ENCODE assay signal across 1 cellular context in genomic region chr2:190978389-190979053, GRCh38.
A peak's percentile ranks its signal among the peaks of the same experiment; 100 is the strongest.
TF ChIP-seq lines count a peak whose summit lies in the region.

No MANE protein-coding gene starts in this region.

TF ChIP-seq in SK-N-SH treated with all-trans-retinoic acid at 6 μM for 48 hours, 23 proteins besides CTCF, POLR2A, EP300 and RAD21 (continued from another document):
- TF ChIP-seq ZNF70 (CRISPR knock-in tag; IDR thresholded peaks at IDR 0.05), result no peak
- TF ChIP-seq ZNF8 (CRISPR knock-in tag; IDR thresholded peaks at IDR 0.05), result no peak
- TF ChIP-seq ISL1 (CRISPR knock-in tag; IDR thresholded peaks at IDR 0.05), result peak; percentile 52; the same call in 1 of the 2 replicates
- TF ChIP-seq TSHZ2 (CRISPR knock-in tag; IDR thresholded peaks at IDR 0.05), result no peak
- no peak for TF ChIP-seq TCF4 (CRISPR knock-in tag; IDR thresholded peaks at IDR 0.05; ENCODE audit: borderline replicate concordance)
- TF ChIP-seq ZFP30 (CRISPR knock-in tag; IDR thresholded peaks at IDR 0.05), result no peak
- no peak for TF ChIP-seq BACH2 (CRISPR knock-in tag; IDR thresholded peaks at IDR 0.05; ENCODE audit: borderline replicate concordance)
- TF ChIP-seq PATZ1 (CRISPR knock-in tag; IDR thresholded peaks at IDR 0.05; ENCODE audit: borderline replicate concordance), result peak; percentile 55; the same call in 1 of the 2 replicates
